ENCODE assay signal across 2 cellular contexts in the genomic region with DNA sequence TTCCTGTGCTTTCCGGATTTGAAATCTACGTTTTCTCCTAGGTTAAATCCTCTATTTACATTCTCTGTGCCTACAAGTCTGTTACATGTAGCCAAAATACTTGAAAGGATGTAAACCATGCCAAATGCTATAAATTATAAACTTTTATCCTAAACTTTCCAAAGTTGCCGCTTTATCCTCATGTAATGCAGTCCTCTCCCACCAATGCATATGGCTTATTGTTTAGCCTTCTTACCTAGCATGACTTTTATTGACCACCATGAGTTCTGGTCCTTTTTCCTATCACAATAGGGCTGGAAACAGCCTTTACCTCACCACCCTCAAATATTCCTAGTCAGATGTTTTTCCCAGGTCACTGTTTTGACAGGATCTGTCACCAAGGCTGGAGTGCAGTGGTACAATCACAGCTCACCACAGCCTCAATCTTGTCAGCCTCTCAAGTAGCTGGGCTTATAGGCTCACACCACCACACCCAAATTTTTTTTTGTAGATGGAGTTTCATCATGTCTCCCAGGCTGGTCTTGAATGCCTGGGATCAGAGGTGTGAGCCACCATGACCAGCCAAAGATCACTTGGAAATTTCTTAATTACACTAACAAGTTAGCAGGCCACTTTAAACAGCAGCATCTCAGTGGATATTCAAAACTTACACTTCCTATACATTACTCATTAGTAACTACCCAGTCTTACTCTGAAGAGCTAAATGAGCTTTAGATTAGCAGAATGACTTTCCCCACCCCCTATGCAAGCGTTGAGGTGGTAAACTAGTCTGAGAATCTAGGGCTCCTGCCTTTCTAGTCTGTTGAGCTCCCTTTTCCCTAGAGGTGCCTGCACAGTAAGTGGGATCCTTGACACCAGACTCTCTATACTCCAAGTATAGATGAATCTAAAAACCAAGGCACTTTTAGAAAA.
A peak's percentile ranks its signal among the peaks of the same experiment; 100 is the strongest.
TF ChIP-seq lines count a peak whose summit lies in the region.

No MANE protein-coding gene starts in this region.

TF ChIP-seq in SK-N-SH, 30 proteins besides CTCF, POLR2A, EP300 and RAD21 (continued from another document):
- TF ChIP-seq SIN3A (IDR thresholded peaks at IDR 0.05; ENCODE audit: borderline replicate concordance, low read depth, low read length), result peak; percentile 62; the same call in 1 of the 2 replicates
- no peak for TF ChIP-seq EZH2phosphoT487 (IDR thresholded peaks at IDR 0.05; ENCODE audit: borderline replicate concordance, low read depth)

TF ChIP-seq in SK-N-SH treated with all-trans-retinoic acid at 6 μM for 48 hours, 23 proteins besides CTCF, POLR2A, EP300 and RAD21 (continued from another document):
- TF ChIP-seq, protein P1, sequence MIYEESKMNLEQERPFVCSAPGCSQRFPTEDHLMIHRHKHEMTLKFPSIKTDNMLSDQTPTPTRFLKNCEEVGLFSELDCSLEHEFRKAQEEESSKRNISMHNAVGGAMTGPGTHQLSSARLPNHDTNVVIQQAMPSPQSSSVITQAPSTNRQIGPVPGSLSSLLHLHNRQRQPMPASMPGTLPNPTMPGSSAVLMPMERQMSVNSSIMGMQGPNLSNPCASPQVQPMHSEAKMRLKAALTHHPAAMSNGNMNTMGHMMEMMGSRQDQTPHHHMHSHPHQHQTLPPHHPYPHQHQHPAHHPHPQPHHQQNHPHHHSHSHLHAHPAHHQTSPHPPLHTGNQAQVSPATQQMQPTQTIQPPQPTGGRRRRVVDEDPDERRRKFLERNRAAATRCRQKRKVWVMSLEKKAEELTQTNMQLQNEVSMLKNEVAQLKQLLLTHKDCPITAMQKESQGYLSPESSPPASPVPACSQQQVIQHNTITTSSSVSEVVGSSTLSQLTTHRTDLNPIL (CRISPR knock-in tag; IDR thresholded peaks at IDR 0.05; ENCODE audit: low read depth), result no peak
- TF ChIP-seq ZFP30 (CRISPR knock-in tag; IDR thresholded peaks at IDR 0.05), result no peak
- no peak for TF ChIP-seq ESRRG (CRISPR knock-in tag; IDR thresholded peaks at IDR 0.05)
- TF ChIP-seq, protein P2, sequence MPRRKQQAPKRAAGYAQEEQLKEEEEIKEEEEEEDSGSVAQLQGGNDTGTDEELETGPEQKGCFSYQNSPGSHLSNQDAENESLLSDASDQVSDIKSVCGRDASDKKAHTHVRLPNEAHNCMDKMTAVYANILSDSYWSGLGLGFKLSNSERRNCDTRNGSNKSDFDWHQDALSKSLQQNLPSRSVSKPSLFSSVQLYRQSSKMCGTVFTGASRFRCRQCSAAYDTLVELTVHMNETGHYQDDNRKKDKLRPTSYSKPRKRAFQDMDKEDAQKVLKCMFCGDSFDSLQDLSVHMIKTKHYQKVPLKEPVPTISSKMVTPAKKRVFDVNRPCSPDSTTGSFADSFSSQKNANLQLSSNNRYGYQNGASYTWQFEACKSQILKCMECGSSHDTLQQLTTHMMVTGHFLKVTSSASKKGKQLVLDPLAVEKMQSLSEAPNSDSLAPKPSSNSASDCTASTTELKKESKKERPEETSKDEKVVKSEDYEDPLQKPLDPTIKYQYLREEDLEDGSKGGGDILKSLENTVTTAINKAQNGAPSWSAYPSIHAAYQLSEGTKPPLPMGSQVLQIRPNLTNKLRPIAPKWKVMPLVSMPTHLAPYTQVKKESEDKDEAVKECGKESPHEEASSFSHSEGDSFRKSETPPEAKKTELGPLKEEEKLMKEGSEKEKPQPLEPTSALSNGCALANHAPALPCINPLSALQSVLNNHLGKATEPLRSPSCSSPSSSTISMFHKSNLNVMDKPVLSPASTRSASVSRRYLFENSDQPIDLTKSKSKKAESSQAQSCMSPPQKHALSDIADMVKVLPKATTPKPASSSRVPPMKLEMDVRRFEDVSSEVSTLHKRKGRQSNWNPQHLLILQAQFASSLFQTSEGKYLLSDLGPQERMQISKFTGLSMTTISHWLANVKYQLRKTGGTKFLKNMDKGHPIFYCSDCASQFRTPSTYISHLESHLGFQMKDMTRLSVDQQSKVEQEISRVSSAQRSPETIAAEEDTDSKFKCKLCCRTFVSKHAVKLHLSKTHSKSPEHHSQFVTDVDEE (CRISPR knock-in tag; IDR thresholded peaks at IDR 0.05), result no peak
- TF ChIP-seq TCF4 (CRISPR knock-in tag; IDR thresholded peaks at IDR 0.05; ENCODE audit: borderline replicate concordance), result no peak
- TF ChIP-seq, protein P3, sequence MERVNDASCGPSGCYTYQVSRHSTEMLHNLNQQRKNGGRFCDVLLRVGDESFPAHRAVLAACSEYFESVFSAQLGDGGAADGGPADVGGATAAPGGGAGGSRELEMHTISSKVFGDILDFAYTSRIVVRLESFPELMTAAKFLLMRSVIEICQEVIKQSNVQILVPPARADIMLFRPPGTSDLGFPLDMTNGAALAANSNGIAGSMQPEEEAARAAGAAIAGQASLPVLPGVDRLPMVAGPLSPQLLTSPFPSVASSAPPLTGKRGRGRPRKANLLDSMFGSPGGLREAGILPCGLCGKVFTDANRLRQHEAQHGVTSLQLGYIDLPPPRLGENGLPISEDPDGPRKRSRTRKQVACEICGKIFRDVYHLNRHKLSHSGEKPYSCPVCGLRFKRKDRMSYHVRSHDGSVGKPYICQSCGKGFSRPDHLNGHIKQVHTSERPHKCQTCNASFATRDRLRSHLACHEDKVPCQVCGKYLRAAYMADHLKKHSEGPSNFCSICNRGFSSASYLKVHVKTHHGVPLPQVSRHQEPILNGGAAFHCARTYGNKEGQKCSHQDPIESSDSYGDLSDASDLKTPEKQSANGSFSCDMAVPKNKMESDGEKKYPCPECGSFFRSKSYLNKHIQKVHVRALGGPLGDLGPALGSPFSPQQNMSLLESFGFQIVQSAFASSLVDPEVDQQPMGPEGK (CRISPR knock-in tag; IDR thresholded peaks at IDR 0.05; ENCODE audit: borderline replicate concordance), result no peak
- no peak for TF ChIP-seq ZC3H10 (CRISPR knock-in tag; IDR thresholded peaks at IDR 0.05)
- TF ChIP-seq ZNF565 (CRISPR knock-in tag; conservative IDR thresholded peaks at IDR 0.05; ENCODE audit: low read depth), result no peak
- no peak for TF ChIP-seq ARNTL (CRISPR knock-in tag; IDR thresholded peaks at IDR 0.05; ENCODE audit: borderline replicate concordance, low read depth)
- TF ChIP-seq PPARA (CRISPR knock-in tag; IDR thresholded peaks at IDR 0.05; ENCODE audit: borderline replicate concordance), result no peak
- TF ChIP-seq, protein P4, sequence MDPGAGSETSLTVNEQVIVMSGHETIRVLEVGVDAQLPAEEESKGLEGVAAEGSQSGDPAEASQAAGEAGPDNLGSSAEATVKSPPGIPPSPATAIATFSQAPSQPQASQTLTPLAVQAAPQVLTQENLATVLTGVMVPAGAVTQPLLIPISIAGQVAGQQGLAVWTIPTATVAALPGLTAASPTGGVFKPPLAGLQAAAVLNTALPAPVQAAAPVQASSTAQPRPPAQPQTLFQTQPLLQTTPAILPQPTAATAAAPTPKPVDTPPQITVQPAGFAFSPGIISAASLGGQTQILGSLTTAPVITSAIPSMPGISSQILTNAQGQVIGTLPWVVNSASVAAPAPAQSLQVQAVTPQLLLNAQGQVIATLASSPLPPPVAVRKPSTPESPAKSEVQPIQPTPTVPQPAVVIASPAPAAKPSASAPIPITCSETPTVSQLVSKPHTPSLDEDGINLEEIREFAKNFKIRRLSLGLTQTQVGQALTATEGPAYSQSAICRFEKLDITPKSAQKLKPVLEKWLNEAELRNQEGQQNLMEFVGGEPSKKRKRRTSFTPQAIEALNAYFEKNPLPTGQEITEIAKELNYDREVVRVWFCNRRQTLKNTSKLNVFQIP (CRISPR knock-in tag; IDR thresholded peaks at IDR 0.05; ENCODE audit: borderline replicate concordance, low read depth), result no peak
- TF ChIP-seq RARB (CRISPR knock-in tag; IDR thresholded peaks at IDR 0.05), result no peak
- TF ChIP-seq, protein P5, sequence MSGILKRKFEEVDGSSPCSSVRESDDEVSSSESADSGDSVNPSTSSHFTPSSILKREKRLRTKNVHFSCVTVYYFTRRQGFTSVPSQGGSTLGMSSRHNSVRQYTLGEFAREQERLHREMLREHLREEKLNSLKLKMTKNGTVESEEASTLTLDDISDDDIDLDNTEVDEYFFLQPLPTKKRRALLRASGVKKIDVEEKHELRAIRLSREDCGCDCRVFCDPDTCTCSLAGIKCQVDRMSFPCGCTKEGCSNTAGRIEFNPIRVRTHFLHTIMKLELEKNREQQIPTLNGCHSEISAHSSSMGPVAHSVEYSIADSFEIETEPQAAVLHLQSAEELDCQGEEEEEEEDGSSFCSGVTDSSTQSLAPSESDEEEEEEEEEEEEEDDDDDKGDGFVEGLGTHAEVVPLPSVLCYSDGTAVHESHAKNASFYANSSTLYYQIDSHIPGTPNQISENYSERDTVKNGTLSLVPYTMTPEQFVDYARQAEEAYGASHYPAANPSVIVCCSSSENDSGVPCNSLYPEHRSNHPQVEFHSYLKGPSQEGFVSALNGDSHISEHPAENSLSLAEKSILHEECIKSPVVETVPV (CRISPR knock-in tag; IDR thresholded peaks at IDR 0.05), result no peak
- TF ChIP-seq BACH2 (CRISPR knock-in tag; IDR thresholded peaks at IDR 0.05; ENCODE audit: borderline replicate concordance), result no peak
- TF ChIP-seq GLIS3 (CRISPR knock-in tag; IDR thresholded peaks at IDR 0.05), result no peak; the same call in 1 of the 2 replicates
- no peak for TF ChIP-seq TOX (CRISPR knock-in tag; IDR thresholded peaks at IDR 0.05; ENCODE audit: borderline replicate concordance)
